ENCODE assay signal across 1 cellular context in the genomic region with DNA sequence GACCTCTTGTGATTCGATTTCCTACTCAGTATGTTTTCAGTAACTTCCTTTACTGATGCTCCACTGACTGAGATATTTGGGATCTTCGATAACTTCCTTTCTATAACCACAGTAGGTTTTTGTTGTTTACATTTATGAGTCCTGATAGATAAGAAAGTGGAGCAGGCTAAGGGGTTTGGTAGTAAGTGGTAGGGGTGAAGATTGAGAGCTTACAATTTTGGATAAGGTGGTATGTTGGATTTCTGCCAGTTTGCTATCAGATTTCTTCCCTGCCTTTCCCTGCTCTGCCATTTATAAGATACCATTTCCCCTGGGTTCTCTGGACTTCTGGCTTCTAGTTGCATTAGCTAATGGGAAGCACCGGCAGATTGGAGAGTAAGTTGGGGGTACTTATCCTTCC.
TF ChIP-seq lines count a peak whose summit lies in the region.

No MANE protein-coding gene starts in this region.

TF ChIP-seq in H1, 55 proteins besides CTCF, POLR2A, EP300 and RAD21:
- TF ChIP-seq BACH1 (IDR thresholded peaks at IDR 0.05; ENCODE audit: low read length) = no peak
- no peak for TF ChIP-seq JUND (IDR thresholded peaks at IDR 0.05; ENCODE audit: low read length)
- no peak for TF ChIP-seq CHD1 (IDR thresholded peaks at IDR 0.05; ENCODE audit: low read depth, low read length)
- no peak for TF ChIP-seq GABPA (IDR thresholded peaks at IDR 0.05; ENCODE audit: borderline replicate concordance, insufficient read depth, low read length)
- no peak for TF ChIP-seq TAF7 (optimal IDR thresholded peaks at IDR 0.05; ENCODE audit: borderline replicate concordance, low read depth, low read length)
- TF ChIP-seq CEBPB (IDR thresholded peaks at IDR 0.05; ENCODE audit: low read depth, low read length) = no peak
